34 cellular contexts compared by ENCODE assay signal in the genomic region with DNA sequence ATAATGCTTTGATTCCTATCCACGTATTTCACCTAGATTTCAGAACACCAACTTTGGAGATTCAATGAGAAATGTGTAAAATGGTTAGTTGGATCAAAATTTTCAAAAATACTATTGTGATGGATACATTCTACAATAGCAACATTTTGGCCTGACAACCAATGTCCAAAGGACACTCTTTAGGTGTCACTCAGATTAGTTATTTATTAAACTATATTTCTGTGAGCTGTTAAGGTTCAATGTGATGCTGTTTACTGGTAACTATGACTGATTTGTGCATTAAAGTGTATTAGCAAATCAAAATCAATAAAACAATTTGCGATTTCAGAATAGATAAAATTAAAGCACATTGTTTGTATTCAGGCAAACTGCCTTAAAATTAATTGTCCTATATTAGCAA.
"Had no signal": no experiment of that assay in that cellular context is flagged by ENCODE, and none has a peak within 500 bp of the region (broad histone marks: within the 10 kb centered on the region; RNA-seq: fewer than 3 reads in every experiment).

No MANE protein-coding gene starts in this region.

- H3K4me1 ChIP-seq: adrenal gland, ascending aorta, body of pancreas, breast epithelium had no signal

- FAIRE-seq: astrocyte, bronchial epithelial cell had no signal

- H3K4me3 ChIP-seq: adrenal gland, ascending aorta, body of pancreas, breast epithelium, cardiac muscle cell had no signal

- DNase-seq: activated effector memory CD4-positive, alpha-beta T cell treated with anti-CD3 and anti-CD28 coated beads, Interleukin-2, amount 50 U/mL, for 16 hours; activated effector memory CD4-positive, alpha-beta T cell treated with Interleukin-2 at 50 U/mL for 16 hours; activated gamma-delta T cell; activated gamma-delta T cell treated with Interleukin-2 at 50 U/mL for 16 hours; activated naive CD4-positive, alpha-beta T cell; activated naive CD4-positive, alpha-beta T cell treated with anti-CD3 and anti-CD28 coated beads for 36 hours; activated naive CD4-positive, alpha-beta T cell treated with anti-CD3 and anti-CD28 coated beads, Interleukin-2, amount 10 ng/mL, durations not matched to agents 7 days and 5 days; activated naive CD4-positive, alpha-beta T cell treated with anti-CD3 and anti-CD28 coated beads, Interleukin-2, amount 50 U/mL, for 16 hours; activated naive CD4-positive, alpha-beta T cell treated with Interleukin-2 at 50 U/mL for 16 hours; activated naive CD8-positive, alpha-beta T cell treated with anti-CD3 and anti-CD28 coated beads for 36 hours; activated naive CD8-positive, alpha-beta T cell treated with anti-CD3 and anti-CD28 coated beads, Interleukin-2, amount 10 ng/mL, durations not matched to agents 7 days and 5 days; activated naive CD8-positive, alpha-beta T cell treated with anti-CD3 and anti-CD28 coated beads, Interleukin-2, amount 50 U/mL, for 24 hours; activated T-cell treated with anti-CD3 and anti-CD28 coated beads for 4 hours; activated T-cell treated with anti-CD3 and anti-CD28 coated beads, Interleukin-2, amount 50 U/mL, for 1 hour; activated T-cell treated with anti-CD3 and anti-CD28 coated beads, Interleukin-2, amount 50 U/mL, for 24 hours; activated T-cell treated with anti-CD3 and anti-CD28 coated beads, Interleukin-2, amount 50 U/mL, for 4 hours; activated T-cell treated with anti-CD3 and anti-CD28 coated beads, Interleukin-2, amount 50 U/mL, for 48 hours; activated T-cell treated with anti-CD3 and anti-CD28 coated beads, Interleukin-2, amount 50 U/mL, for 72 hours; adrenal gland; amniotic stem cell; amygdala; anterior cingulate cortex; aorta; body of pancreas; brain microvascular endothelial cell; central memory CD4-positive, alpha-beta T cell; cerebellar nuclear complex had no signal

- ATAC-seq: activated naive CD4-positive, alpha-beta T cell treated with anti-CD3 and anti-CD28 coated beads, Interleukin-2, amount 50 U/mL, for 72 hours; activated naive CD8-positive, alpha-beta T cell treated with anti-CD3 and anti-CD28 coated beads, Interleukin-2, amount 50 U/mL, for 24 hours; activated T-cell treated with anti-CD3 and anti-CD28 coated beads, Interleukin-2, amount 50 U/mL, for 4 hours; activated T-cell treated with anti-CD3 and anti-CD28 coated beads, Interleukin-2, amount 50 U/mL, for 72 hours; activated T-helper 17 cell treated with anti-CD3 and anti-CD28 coated beads, Interleukin-2, amount 50 U/mL, for 72 hours; body of pancreas had no signal

- H3K27me3 ChIP-seq: adrenal gland, ascending aorta, body of pancreas, brain microvascular endothelial cell, breast epithelium, cardiac muscle cell had no signal

- H3K27ac ChIP-seq: adrenal gland, ascending aorta, body of pancreas, brain microvascular endothelial cell, breast epithelium, cardiac muscle cell had no signal

- H3K36me3 ChIP-seq: adrenal gland, ascending aorta, brain microvascular endothelial cell, breast epithelium, cardiac muscle cell had no signal

- H3K9me3 ChIP-seq: adrenal gland, ascending aorta, body of pancreas, breast epithelium had no signal
